ENCODE assay signal across 1 cellular context in the genomic region with DNA sequence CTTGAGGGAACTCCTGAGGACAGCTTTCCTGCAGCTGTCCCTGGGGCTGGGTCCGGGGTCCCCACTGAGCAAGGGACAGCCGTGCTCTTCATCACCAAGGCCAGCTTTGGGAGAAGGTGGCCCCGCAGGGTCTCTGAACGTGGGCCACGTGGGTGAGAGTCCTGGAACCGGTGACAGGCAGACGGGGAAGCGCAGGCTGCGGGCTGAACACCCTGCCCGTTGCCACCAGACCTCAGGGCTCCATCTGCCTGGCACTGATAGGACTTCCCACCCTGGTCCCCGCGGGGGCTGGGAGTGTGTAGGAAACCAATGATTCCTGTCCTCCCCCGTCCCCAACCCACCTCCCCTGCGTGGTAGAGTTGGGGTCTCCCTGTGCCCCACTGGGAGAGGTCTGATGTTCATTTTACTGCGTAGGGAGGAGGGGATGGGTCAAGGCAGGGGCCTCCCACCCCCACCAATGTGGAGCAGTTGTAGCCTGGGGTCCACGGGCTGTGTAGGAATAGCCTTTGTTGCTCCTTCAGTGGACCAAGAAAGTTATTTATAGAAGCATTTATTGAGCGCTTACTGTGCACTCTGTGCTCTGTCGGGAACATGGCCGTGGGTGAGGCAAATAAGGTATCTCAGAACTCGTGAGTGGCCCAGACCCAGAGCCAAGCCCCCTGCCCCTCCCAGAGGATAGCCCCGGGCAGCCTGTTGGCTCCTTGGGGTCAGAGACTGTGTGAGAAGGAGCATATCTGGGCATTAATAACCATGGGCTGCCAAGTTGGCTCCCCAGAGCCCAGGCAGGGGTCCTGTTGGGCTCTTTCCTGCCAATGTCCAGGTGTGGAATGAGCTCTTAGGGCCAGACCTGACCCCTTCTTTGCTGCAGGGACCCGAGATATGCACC.
TF ChIP-seq lines count a peak whose summit lies in the region.

No MANE protein-coding gene starts in this region.

TF ChIP-seq in endothelial cell of umbilical vein, 7 proteins besides CTCF, POLR2A, EP300 and RAD21 (continued from another document):
- no peak for TF ChIP-seq POLR2AphosphoS5 (IDR thresholded peaks at IDR 0.05; ENCODE audit: insufficient read depth, low read depth, low read length)
